8 cellular contexts compared by ENCODE assay signal in the genomic region with DNA sequence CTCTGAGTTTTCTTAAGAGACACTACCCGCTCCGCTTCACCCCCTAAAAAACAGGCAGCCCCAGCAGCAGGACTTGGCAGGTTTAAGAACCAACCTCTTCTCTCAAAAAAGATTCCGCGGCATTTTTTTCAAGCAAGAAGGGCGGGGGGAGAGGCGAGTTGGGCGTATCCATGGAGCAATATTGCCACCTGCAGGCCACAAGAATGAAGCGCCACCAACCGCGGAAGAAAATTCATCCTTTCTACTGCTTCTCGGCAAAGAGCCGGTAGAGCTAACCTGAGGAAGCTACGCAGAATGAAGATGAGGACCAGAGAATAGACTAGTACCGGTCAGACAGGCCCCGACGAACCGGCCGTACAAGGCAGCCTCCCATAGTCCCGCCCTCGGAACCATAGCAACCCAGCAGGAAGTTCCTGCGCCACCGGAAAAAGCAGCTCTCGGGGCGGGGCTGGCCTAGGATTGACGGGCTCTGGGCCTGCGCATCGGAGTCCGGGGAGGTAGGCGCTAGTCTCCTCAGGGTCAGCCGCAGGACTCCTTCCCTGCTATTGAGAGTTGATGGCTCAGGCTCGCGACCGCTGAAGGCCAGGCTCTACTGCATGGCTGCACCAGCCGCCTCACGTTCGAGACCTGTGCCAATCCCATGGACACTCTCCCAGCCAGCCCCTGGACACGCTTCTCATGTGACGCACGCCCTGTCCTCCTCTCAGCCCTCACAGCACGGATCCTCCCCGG.
DNase-seq lines count a peak whose midpoint lies in the region; ATAC-seq and TF ChIP-seq lines count a peak whose summit lies in the region.

No MANE protein-coding gene starts in this region.

- no peaks in the 10 kb centered on the region for H3K36me3 ChIP-seq in ectodermal cell (ENCODE audit: control insufficient read depth, insufficient read depth, low read length)

- peak overlapping the region; percentile 93 for H3K4me3 Mint-ChIP-seq in activated CD8-positive, alpha-beta T cell treated with anti-CD3 and anti-CD28 coated beads, Interleukin-2, amount 10 ng/mL, durations not matched to agents 7 days and 5 days

- TF ChIP-seq CTCF in HL-60 (IDR thresholded peaks at IDR 0.05; ENCODE audit: insufficient read depth, low read length), result peak; percentile 47

- peak; percentile 99 for ATAC-seq in GM19463 (IDR thresholded peaks at IDR 0.05; ENCODE audit: unreplicated experiment)
- ATAC-seq in activated CD8-positive, alpha-beta T cell treated with anti-CD3 and anti-CD28 coated beads, Interleukin-2, amount 10 ng/mL, durations not matched to agents 7 days and 5 days, result peak; percentile 96

- peaks cover 8% of the 10 kb centered on the region for H3K27me3 Mint-ChIP-seq in activated CD8-positive, alpha-beta T cell treated with anti-CD3 and anti-CD28 coated beads, Interleukin-2, amount 10 ng/mL, durations not matched to agents 7 days and 5 days (ENCODE audit: low read depth)

- H3K27ac ChIP-seq in HL-60 (replicated peaks) (peak overlapping the region; percentile 58), ectodermal cell (ENCODE audit: insufficient read depth, low read depth, low read length, poor library complexity, severe bottlenecking) (peak overlapping the region; percentile 77)

- CTCF ChIA-PET in activated CD8-positive, alpha-beta T cell treated with anti-CD3 and anti-CD28 coated beads, Interleukin-2, amount 10 ng/mL, durations not matched to agents 7 days and 5 days (lab: Charles Lee), result interaction anchor here (0.7 to 1.4 kb wide), 8 partner anchors 12 to 784 kb away, joined by 3 to 5 read pairs (median 3); no protein-coding TSS in a partner anchor

- no peaks in the 10 kb centered on the region for H3K36me3 Mint-ChIP-seq in activated CD8-positive, alpha-beta T cell treated with anti-CD3 and anti-CD28 coated beads, Interleukin-2, amount 10 ng/mL, durations not matched to agents 7 days and 5 days (ENCODE audit: low read depth)

- no peaks in the 10 kb centered on the region for H3K9me3 ChIP-seq in ectodermal cell (ENCODE audit: control insufficient read depth, low read length)

- 1% methylated on average over 41 of the region's 41 CpGs for WGBS in ectodermal cell, 2 experiments

- H3K27me3 ChIP-seq in HL-60 (ENCODE audit: insufficient read depth, poor library complexity, severe bottlenecking) (peaks cover 5% of the 10 kb centered on the region), ectodermal cell (ENCODE audit: control insufficient read depth, insufficient read depth, low read length, poor library complexity, severe bottlenecking) (no peaks in the 10 kb centered on the region)

- H3K4me1 ChIP-seq in ectodermal cell (ENCODE audit: control insufficient read depth, insufficient read depth, low read length), result no peaks in the 10 kb centered on the region

- peaks cover 18% of the 10 kb centered on the region for H3K4me1 Mint-ChIP-seq in activated CD8-positive, alpha-beta T cell treated with anti-CD3 and anti-CD28 coated beads, Interleukin-2, amount 10 ng/mL, durations not matched to agents 7 days and 5 days (ENCODE audit: low read depth)

- POLR2A ChIA-PET in activated CD8-positive, alpha-beta T cell treated with anti-CD3 and anti-CD28 coated beads, Interleukin-2, amount 10 ng/mL, durations not matched to agents 7 days and 5 days (lab: Charles Lee), result no interaction called here

- H3K27ac Mint-ChIP-seq in activated CD8-positive, alpha-beta T cell treated with anti-CD3 and anti-CD28 coated beads, Interleukin-2, amount 10 ng/mL, durations not matched to agents 7 days and 5 days, result peak overlapping the region; percentile 99

- peak overlapping the region; percentile 40 for H3K4me3 ChIP-seq in HL-60 (replicated peaks; ENCODE audit: insufficient read depth, low read length)
- peak overlapping the region; percentile 60 for H3K4me3 ChIP-seq in ectodermal cell (ENCODE audit: insufficient read depth, low read depth, low read length)

- DNase-seq in COLO668 (lab: John Stamatoyannopoulos, UW; ENCODE audit: unreplicated experiment) (peak; percentile 83), HL-60 (ENCODE audit: low read depth in 1 of 2, low spot score in 1 of 2) (peak; percentile 54 to 89), NCI-H82 treated with DMSO at 0.1 percent for 48 hours (lab: John Stamatoyannopoulos, UW; ENCODE audit: unreplicated experiment) (peak; percentile 67), lung microvascular endothelial cell (ENCODE audit: low read depth in 2 of 2) (peak; percentile 87 to 92)
- peak; percentile 88 for DNase-seq in activated CD8-positive, alpha-beta T cell treated with anti-CD3 and anti-CD28 coated beads, Interleukin-2, amount 10 ng/mL, durations not matched to agents 7 days and 5 days
- DNase-seq in stimulated activated CD4-positive, alpha-beta T cell treated with anti-CD3 and anti-CD28 coated beads, TNF-alpha, amount 100 ng/mL, for 4 hours (ENCODE audit: low read depth in 3 of 3), result peak; percentile 74 to 75 (median 75)

- H3K9me3 Mint-ChIP-seq in activated CD8-positive, alpha-beta T cell treated with anti-CD3 and anti-CD28 coated beads, Interleukin-2, amount 10 ng/mL, durations not matched to agents 7 days and 5 days (ENCODE audit: insufficient read depth), result no peaks in the 10 kb centered on the region

Comparison
In these comparisons a context has a peak if more than half of its experiments do, and no peak if none do; other contexts are left out.
1. Peak in every context shown above with its lines: DNase-seq, ATAC-seq, H3K4me3 ChIP-seq and H3K27ac ChIP-seq.